Comparison of ENCODE assay signal across 1 cellular context in the genomic region with DNA sequence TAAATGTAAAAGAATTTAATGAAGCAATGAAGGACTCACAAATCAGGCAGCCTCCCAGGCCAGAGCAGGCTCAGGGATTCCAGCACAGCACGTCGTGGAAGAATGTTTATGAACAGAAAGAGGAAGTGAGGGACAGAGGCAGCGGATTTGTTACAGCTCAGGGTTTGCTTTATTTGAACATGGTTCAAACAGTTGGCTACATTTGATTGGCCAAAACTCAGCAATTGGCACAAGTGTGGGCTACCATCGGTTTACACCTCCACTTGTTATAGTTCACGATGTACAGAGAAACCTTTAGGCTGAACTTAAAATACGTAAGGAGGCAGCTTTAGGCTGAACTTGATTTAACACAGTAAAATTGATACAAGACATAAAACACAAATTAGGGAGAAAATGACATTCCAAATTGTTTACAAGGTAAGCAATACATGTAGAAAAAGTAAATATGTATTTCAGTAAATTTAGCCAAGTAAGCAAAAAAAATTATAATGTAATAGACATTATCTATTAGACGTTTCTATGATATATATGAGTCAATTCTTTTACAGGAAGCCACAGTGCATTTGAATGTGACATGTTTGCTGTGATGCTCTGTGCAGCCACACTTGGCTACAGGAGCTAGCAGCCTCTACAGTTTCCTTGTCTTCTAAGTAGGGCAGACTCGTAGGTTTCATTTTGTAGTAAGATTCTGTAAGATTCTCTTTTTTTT.
TF ChIP-seq lines count a peak whose summit lies in the region.

No MANE protein-coding gene starts in this region.

TF ChIP-seq in K562, 482 proteins besides CTCF, POLR2A, EP300 and RAD21 (continued from another document and continues in another):
- TF ChIP-seq, protein P1, sequence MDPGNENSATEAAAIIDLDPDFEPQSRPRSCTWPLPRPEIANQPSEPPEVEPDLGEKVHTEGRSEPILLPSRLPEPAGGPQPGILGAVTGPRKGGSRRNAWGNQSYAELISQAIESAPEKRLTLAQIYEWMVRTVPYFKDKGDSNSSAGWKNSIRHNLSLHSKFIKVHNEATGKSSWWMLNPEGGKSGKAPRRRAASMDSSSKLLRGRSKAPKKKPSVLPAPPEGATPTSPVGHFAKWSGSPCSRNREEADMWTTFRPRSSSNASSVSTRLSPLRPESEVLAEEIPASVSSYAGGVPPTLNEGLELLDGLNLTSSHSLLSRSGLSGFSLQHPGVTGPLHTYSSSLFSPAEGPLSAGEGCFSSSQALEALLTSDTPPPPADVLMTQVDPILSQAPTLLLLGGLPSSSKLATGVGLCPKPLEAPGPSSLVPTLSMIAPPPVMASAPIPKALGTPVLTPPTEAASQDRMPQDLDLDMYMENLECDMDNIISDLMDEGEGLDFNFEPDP (CRISPR knock-in tag; IDR thresholded peaks at IDR 0.05), result no peak
- 0 out of 4 replicates have a peak, but pooled peaks of 1 of the 2 experiments have one; percentile 11 for TF ChIP-seq KDM1A (IDR thresholded peaks at IDR 0.05)
- TF ChIP-seq, protein P2, sequence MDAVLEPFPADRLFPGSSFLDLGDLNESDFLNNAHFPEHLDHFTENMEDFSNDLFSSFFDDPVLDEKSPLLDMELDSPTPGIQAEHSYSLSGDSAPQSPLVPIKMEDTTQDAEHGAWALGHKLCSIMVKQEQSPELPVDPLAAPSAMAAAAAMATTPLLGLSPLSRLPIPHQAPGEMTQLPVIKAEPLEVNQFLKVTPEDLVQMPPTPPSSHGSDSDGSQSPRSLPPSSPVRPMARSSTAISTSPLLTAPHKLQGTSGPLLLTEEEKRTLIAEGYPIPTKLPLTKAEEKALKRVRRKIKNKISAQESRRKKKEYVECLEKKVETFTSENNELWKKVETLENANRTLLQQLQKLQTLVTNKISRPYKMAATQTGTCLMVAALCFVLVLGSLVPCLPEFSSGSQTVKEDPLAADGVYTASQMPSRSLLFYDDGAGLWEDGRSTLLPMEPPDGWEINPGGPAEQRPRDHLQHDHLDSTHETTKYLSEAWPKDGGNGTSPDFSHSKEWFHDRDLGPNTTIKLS (IDR thresholded peaks at IDR 0.05; ENCODE audit: borderline replicate concordance, low read depth), result no peak
- TF ChIP-seq ERF (CRISPR knock-in tag; IDR thresholded peaks at IDR 0.05), result peak; percentile 69; the same call in 1 of the 2 replicates
- TF ChIP-seq, protein P3, sequence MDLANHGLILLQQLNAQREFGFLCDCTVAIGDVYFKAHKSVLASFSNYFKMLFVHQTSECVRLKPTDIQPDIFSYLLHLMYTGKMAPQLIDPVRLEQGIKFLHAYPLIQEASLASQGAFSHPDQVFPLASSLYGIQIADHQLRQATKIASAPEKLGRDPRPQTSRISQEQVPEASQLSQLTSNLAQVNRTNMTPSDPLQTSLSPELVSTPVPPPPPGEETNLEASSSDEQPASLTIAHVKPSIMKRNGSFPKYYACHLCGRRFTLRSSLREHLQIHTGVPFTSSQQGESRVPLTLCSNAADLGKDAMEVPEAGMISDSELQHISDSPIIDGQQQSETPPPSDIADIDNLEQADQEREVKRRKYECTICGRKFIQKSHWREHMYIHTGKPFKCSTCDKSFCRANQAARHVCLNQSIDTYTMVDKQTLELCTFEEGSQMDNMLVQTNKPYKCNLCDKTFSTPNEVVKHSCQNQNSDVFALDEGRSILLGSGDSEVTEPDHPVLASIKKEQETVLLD (IDR thresholded peaks at IDR 0.05), result no peak
- no peak for TF ChIP-seq GTF2A2 (tag; IDR thresholded peaks at IDR 0.05)
- TF ChIP-seq THAP7 (CRISPR knock-in tag; IDR thresholded peaks at IDR 0.05), result no peak
- no peak for TF ChIP-seq CHD1 (IDR thresholded peaks at IDR 0.05; ENCODE audit: low read length)
- no peak for TF ChIP-seq ASH1L (IDR thresholded peaks at IDR 0.05; ENCODE audit: borderline replicate concordance, low read depth, partially characterized antibody)
- no peak for TF ChIP-seq IFI16 (CRISPR knock-in tag; IDR thresholded peaks at IDR 0.05)
- TF ChIP-seq TARDBP (IDR thresholded peaks at IDR 0.05), result no peak
- TF ChIP-seq, protein P4, sequence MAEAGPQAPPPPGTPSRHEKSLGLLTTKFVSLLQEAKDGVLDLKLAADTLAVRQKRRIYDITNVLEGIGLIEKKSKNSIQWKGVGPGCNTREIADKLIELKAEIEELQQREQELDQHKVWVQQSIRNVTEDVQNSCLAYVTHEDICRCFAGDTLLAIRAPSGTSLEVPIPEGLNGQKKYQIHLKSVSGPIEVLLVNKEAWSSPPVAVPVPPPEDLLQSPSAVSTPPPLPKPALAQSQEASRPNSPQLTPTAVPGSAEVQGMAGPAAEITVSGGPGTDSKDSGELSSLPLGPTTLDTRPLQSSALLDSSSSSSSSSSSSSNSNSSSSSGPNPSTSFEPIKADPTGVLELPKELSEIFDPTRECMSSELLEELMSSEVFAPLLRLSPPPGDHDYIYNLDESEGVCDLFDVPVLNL (CRISPR knock-in tag; IDR thresholded peaks at IDR 0.05; ENCODE audit: low read depth), result no peak
- no peak for TF ChIP-seq ZZZ3 (IDR thresholded peaks at IDR 0.05)
- no peak for TF ChIP-seq GATAD2A (IDR thresholded peaks at IDR 0.05)
- no peak for TF ChIP-seq CREB1 (IDR thresholded peaks at IDR 0.05)
- no peak for TF ChIP-seq CREB1 (CRISPR knock-in tag; IDR thresholded peaks at IDR 0.05)
- no peak for TF ChIP-seq ZKSCAN3 (CRISPR knock-in tag; IDR thresholded peaks at IDR 0.05)
- TF ChIP-seq RFX5 (IDR thresholded peaks at IDR 0.05; ENCODE audit: low read depth, low read length), result no peak
- TF ChIP-seq PHB2 (IDR thresholded peaks at IDR 0.05; ENCODE audit: low read depth), result no peak
- no peak for TF ChIP-seq ZNF184 (CRISPR knock-in tag; IDR thresholded peaks at IDR 0.05)
- no peak for TF ChIP-seq ARID3A (IDR thresholded peaks at IDR 0.05; ENCODE audit: borderline replicate concordance, low read depth, low read length)
- no peak for TF ChIP-seq PCBP1 (IDR thresholded peaks at IDR 0.05; ENCODE audit: low read depth, low read length, poor library complexity, severe bottlenecking)
- no peak for TF ChIP-seq FOXP1 (CRISPR knock-in tag; IDR thresholded peaks at IDR 0.05)
- no peak; the same call in 1 of the 2 replicates for TF ChIP-seq GTF2E2 (tag; IDR thresholded peaks at IDR 0.05)
- peak; percentile 64; the same call in 1 of the 2 replicates for TF ChIP-seq DMBX1 (CRISPR knock-in tag; IDR thresholded peaks at IDR 0.05; ENCODE audit: borderline replicate concordance)
- TF ChIP-seq SLC30A9 (CRISPR knock-in tag; IDR thresholded peaks at IDR 0.05), result no peak
- no peak for TF ChIP-seq BDP1 (IDR thresholded peaks at IDR 0.05; ENCODE audit: insufficient read depth, insufficient read length)
- TF ChIP-seq COPS2 (conservative IDR thresholded peaks at IDR 0.05), result no peak
- no peak for TF ChIP-seq MEF2D (tag; conservative IDR thresholded peaks at IDR 0.05; ENCODE audit: low read depth)
- no peak for TF ChIP-seq AFF4 (CRISPR knock-in tag; IDR thresholded peaks at IDR 0.05)
- no peak for TF ChIP-seq ATF3 (IDR thresholded peaks at IDR 0.05)
- no peak for TF ChIP-seq ATF3 (CRISPR knock-in tag; conservative IDR thresholded peaks at IDR 0.05)
- TF ChIP-seq SMAD2 (IDR thresholded peaks at IDR 0.05; ENCODE audit: low read depth, low read length), result no peak
- no peak for TF ChIP-seq ZSCAN32 (CRISPR knock-in tag; IDR thresholded peaks at IDR 0.05)
- TF ChIP-seq NR1H2 (CRISPR knock-in tag; IDR thresholded peaks at IDR 0.05), result no peak
- no peak for TF ChIP-seq KAT8 (IDR thresholded peaks at IDR 0.05; ENCODE audit: low read depth)
- no peak for TF ChIP-seq FOXJ3 (CRISPR knock-in tag; IDR thresholded peaks at IDR 0.05)
- TF ChIP-seq RNF2 (IDR thresholded peaks at IDR 0.05), result no peak
- TF ChIP-seq, protein P5, sequence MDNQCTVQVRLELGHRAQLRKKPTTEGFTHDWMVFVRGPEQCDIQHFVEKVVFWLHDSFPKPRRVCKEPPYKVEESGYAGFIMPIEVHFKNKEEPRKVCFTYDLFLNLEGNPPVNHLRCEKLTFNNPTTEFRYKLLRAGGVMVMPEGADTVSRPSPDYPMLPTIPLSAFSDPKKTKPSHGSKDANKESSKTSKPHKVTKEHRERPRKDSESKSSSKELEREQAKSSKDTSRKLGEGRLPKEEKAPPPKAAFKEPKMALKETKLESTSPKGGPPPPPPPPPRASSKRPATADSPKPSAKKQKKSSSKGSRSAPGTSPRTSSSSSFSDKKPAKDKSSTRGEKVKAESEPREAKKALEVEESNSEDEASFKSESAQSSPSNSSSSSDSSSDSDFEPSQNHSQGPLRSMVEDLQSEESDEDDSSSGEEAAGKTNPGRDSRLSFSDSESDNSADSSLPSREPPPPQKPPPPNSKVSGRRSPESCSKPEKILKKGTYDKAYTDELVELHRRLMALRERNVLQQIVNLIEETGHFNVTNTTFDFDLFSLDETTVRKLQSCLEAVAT (IDR thresholded peaks at IDR 0.05), result no peak
- TF ChIP-seq MECOM (CRISPR knock-in tag; IDR thresholded peaks at IDR 0.05), result 0 out of 2 replicates have a peak, but pooled peaks have one; percentile 19
- TF ChIP-seq CGGBP1 (CRISPR knock-in tag; IDR thresholded peaks at IDR 0.05), result no peak
- TF ChIP-seq ZNF12 (CRISPR knock-in tag; IDR thresholded peaks at IDR 0.05), result no peak
- TF ChIP-seq, protein P6, sequence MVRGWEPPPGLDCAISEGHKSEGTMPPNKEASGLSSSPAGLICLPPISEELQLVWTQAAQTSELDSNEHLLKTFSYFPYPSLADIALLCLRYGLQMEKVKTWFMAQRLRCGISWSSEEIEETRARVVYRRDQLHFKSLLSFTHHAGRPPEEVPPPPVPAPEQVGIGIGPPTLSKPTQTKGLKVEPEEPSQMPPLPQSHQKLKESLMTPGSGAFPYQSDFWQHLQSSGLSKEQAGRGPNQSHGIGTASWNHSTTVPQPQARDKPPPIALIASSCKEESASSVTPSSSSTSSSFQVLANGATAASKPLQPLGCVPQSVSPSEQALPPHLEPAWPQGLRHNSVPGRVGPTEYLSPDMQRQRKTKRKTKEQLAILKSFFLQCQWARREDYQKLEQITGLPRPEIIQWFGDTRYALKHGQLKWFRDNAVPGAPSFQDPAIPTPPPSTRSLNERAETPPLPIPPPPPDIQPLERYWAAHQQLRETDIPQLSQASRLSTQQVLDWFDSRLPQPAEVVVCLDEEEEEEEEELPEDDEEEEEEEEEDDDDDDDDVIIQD (CRISPR knock-in tag; IDR thresholded peaks at IDR 0.05), result no peak
- TF ChIP-seq ID3 (CRISPR knock-in tag; IDR thresholded peaks at IDR 0.05), result no peak
- no peak for TF ChIP-seq ID3 (tag; IDR thresholded peaks at IDR 0.05)
- 0 out of 2 replicates have a peak, but pooled peaks have one; percentile 11 for TF ChIP-seq OTX1 (CRISPR knock-in tag; IDR thresholded peaks at IDR 0.05)
- peak; percentile 95 for TF ChIP-seq RBM25 (IDR thresholded peaks at IDR 0.05; ENCODE audit: low read depth, low read length, severe bottlenecking)
- no peak for TF ChIP-seq SMARCC2 (IDR thresholded peaks at IDR 0.05; ENCODE audit: low read depth)
- TF ChIP-seq NRF1 (conservative IDR thresholded peaks at IDR 0.05 in 1 of 2, IDR thresholded peaks at IDR 0.05 in 1 of 2), result peak; percentile 26 to 31; a peak in 2 of 4 replicates
- TF ChIP-seq GABPB1 (CRISPR knock-in tag; IDR thresholded peaks at IDR 0.05), result no peak
